ENCODE assay signal across 17 cellular contexts in genomic region chr15:58622877-58623276, GRCh38.
DNase-seq lines count a peak whose midpoint lies in the region; ATAC-seq lines count a peak whose summit lies in the region.
"Had no signal": no experiment of that assay in that cellular context is flagged by ENCODE, and none has a peak within 500 bp of the region (broad histone marks: within the 10 kb centered on the region; RNA-seq: fewer than 3 reads in every experiment).

No MANE protein-coding gene starts in this region.

- H3K4me1 Mint-ChIP-seq in activated T-cell treated with anti-CD3 and anti-CD28 coated beads, Interleukin-2, amount 50 U/mL, for 24 hours (ENCODE audit: low read depth): peaks cover 42% of the 10 kb centered on the region
- peaks cover 10% of the 10 kb centered on the region for H3K4me1 Mint-ChIP-seq in activated T-cell treated with anti-CD3 and anti-CD28 coated beads, Interleukin-2, amount 50 U/mL, for 72 hours (ENCODE audit: low read depth)
- peaks cover 43 to 63% (median 55%) of the 10 kb centered on the region in 3 donors for H3K4me1 Mint-ChIP-seq in T-cell
- peaks cover 37 to 61% of the 10 kb centered on the region in 2 donors for H3K4me1 Mint-ChIP-seq in effector memory CD8-positive, alpha-beta T cell (ENCODE audit: low read depth in 2 of 2)
- H3K4me1 Mint-ChIP-seq in stimulated activated effector memory CD8-positive, alpha-beta T cell treated with anti-CD3 and anti-CD28 coated beads, Interleukin-12 subunit alpha, Interleukin-12 subunit beta, amount 100 ng/mL, for 72 hours: peaks cover 54% of the 10 kb centered on the region

- H3K27ac ChIP-seq in substantia nigra (ENCODE audit: low read depth, low read length, poor library complexity, severe bottlenecking): no peak overlapping the region
- H3K27ac ChIP-seq: 22Rv1, BLaER1, GM23248 had no signal

- no peak for ATAC-seq in activated T-cell treated with anti-CD3 and anti-CD28 coated beads, Interleukin-2, amount 50 U/mL, for 72 hours (replicated peaks in 1 of 2)
- ATAC-seq in T-cell (replicated peaks in 1 of 4) (no peak), HG03095 (IDR thresholded peaks at IDR 0.05; ENCODE audit: unreplicated experiment) (no peak), HG03045 (IDR thresholded peaks at IDR 0.05; ENCODE audit: unreplicated experiment) (no peak)
- ATAC-seq in effector memory CD8-positive, alpha-beta T cell (replicated peaks): peak; percentile 60
- ATAC-seq in stimulated activated effector memory CD8-positive, alpha-beta T cell treated with anti-CD3 and anti-CD28 coated beads, Interleukin-12 subunit alpha, Interleukin-12 subunit beta, amount 100 ng/mL, for 72 hours: no peak

- peaks cover 77% of the 10 kb centered on the region for H3K36me3 Mint-ChIP-seq in activated T-cell treated with anti-CD3 and anti-CD28 coated beads, Interleukin-2, amount 50 U/mL, for 24 hours (ENCODE audit: low read depth)
- H3K36me3 Mint-ChIP-seq in activated T-cell treated with anti-CD3 and anti-CD28 coated beads, Interleukin-2, amount 50 U/mL, for 72 hours (ENCODE audit: insufficient read depth in 2 of 2): peaks cover 17 to 44% of the 10 kb centered on the region in 2 donors
- H3K36me3 Mint-ChIP-seq in T-cell: peaks cover 60% of the 10 kb centered on the region
- peaks cover 23% of the 10 kb centered on the region for H3K36me3 Mint-ChIP-seq in effector memory CD8-positive, alpha-beta T cell (ENCODE audit: insufficient read depth)
- peaks cover 41% of the 10 kb centered on the region for H3K36me3 Mint-ChIP-seq in stimulated activated effector memory CD8-positive, alpha-beta T cell treated with anti-CD3 and anti-CD28 coated beads, Interleukin-12 subunit alpha, Interleukin-12 subunit beta, amount 100 ng/mL, for 72 hours

- CTCF ChIA-PET in T-cell (lab: Charles Lee): interaction anchor here (0.7 to 1.6 kb wide), 2 partner anchors 9 to 150 kb away, joined by 3 read pairs; no protein-coding TSS in a partner anchor

- peak overlapping the region; percentile 63 for H3K27ac Mint-ChIP-seq in activated T-cell treated with anti-CD3 and anti-CD28 coated beads, Interleukin-2, amount 50 U/mL, for 24 hours
- no peak overlapping the region for H3K27ac Mint-ChIP-seq in activated T-cell treated with anti-CD3 and anti-CD28 coated beads, Interleukin-2, amount 50 U/mL, for 72 hours
- peak overlapping the region; percentile 75 to 77 for H3K27ac Mint-ChIP-seq in T-cell
- H3K27ac Mint-ChIP-seq in effector memory CD8-positive, alpha-beta T cell: peak overlapping the region; percentile 87 to 91
- H3K27ac Mint-ChIP-seq in stimulated activated effector memory CD8-positive, alpha-beta T cell treated with anti-CD3 and anti-CD28 coated beads, Interleukin-12 subunit alpha, Interleukin-12 subunit beta, amount 100 ng/mL, for 72 hours: peak overlapping the region; percentile 68
- H3K27ac Mint-ChIP-seq: IgD-negative memory B cell had no signal

- no peak for DNase-seq in activated T-cell treated with anti-CD3 and anti-CD28 coated beads, Interleukin-2, amount 50 U/mL, for 24 hours
- no peak for DNase-seq in activated T-cell treated with anti-CD3 and anti-CD28 coated beads, Interleukin-2, amount 50 U/mL, for 72 hours
- DNase-seq in T-cell (no peak), substantia nigra (lab: John Stamatoyannopoulos, UW) (no peak)
- DNase-seq in effector memory CD8-positive, alpha-beta T cell: no peak
- no peak for DNase-seq in stimulated activated effector memory CD8-positive, alpha-beta T cell treated with anti-CD3 and anti-CD28 coated beads, Interleukin-12 subunit alpha, Interleukin-12 subunit beta, amount 100 ng/mL, for 72 hours (ENCODE audit: low spot score in 2 of 2)
- DNase-seq: AML-193, Caco-2, DMS53, GF-D8, GM23248, H7 had no signal

- no peak overlapping the region for H3K4me3 Mint-ChIP-seq in activated T-cell treated with anti-CD3 and anti-CD28 coated beads, Interleukin-2, amount 50 U/mL, for 24 hours
- no peak overlapping the region for H3K4me3 Mint-ChIP-seq in activated T-cell treated with anti-CD3 and anti-CD28 coated beads, Interleukin-2, amount 50 U/mL, for 72 hours
- H3K4me3 Mint-ChIP-seq in T-cell: no peak overlapping the region
- peak overlapping the region; percentile 51 to 58 for H3K4me3 Mint-ChIP-seq in effector memory CD8-positive, alpha-beta T cell
- H3K4me3 Mint-ChIP-seq in stimulated activated effector memory CD8-positive, alpha-beta T cell treated with anti-CD3 and anti-CD28 coated beads, Interleukin-12 subunit alpha, Interleukin-12 subunit beta, amount 100 ng/mL, for 72 hours: no peak overlapping the region

- POLR2A ChIA-PET in T-cell (lab: Charles Lee): no interaction called here

- H3K9me3 Mint-ChIP-seq in activated T-cell treated with anti-CD3 and anti-CD28 coated beads, Interleukin-2, amount 50 U/mL, for 24 hours: peaks cover 11% of the 10 kb centered on the region
- H3K9me3 Mint-ChIP-seq in activated T-cell treated with anti-CD3 and anti-CD28 coated beads, Interleukin-2, amount 50 U/mL, for 72 hours: peaks cover 0 to 4% of the 10 kb centered on the region in 2 donors
- H3K9me3 Mint-ChIP-seq in T-cell: peaks cover 3 to 11% (median 6%) of the 10 kb centered on the region in 3 donors
- H3K9me3 Mint-ChIP-seq in effector memory CD8-positive, alpha-beta T cell: no peaks in the 10 kb centered on the region
- no peaks in the 10 kb centered on the region for H3K9me3 Mint-ChIP-seq in stimulated activated effector memory CD8-positive, alpha-beta T cell treated with anti-CD3 and anti-CD28 coated beads, Interleukin-12 subunit alpha, Interleukin-12 subunit beta, amount 100 ng/mL, for 72 hours

- no peaks in the 10 kb centered on the region for H3K27me3 Mint-ChIP-seq in activated T-cell treated with anti-CD3 and anti-CD28 coated beads, Interleukin-2, amount 50 U/mL, for 24 hours
- H3K27me3 Mint-ChIP-seq in activated T-cell treated with anti-CD3 and anti-CD28 coated beads, Interleukin-2, amount 50 U/mL, for 72 hours (ENCODE audit: low read depth): no peaks in the 10 kb centered on the region
- H3K27me3 Mint-ChIP-seq in T-cell: no peaks in the 10 kb centered on the region
- no peaks in the 10 kb centered on the region for H3K27me3 Mint-ChIP-seq in effector memory CD8-positive, alpha-beta T cell
- H3K27me3 Mint-ChIP-seq: IgD-negative memory B cell had no signal

Comparison
In these comparisons a context has a peak if more than half of its experiments do, and no peak if none do; other contexts are left out.
1. H3K4me3 Mint-ChIP-seq: peak in effector memory CD8-positive, alpha-beta T cell (2 of 2); none in activated T-cell treated with anti-CD3 and anti-CD28 coated beads, Interleukin-2, amount 50 U/mL, for 24 hours (single experiment), activated T-cell treated with anti-CD3 and anti-CD28 coated beads, Interleukin-2, amount 50 U/mL, for 72 hours (0 of 2), T-cell (0 of 3) and stimulated activated effector memory CD8-positive, alpha-beta T cell treated with anti-CD3 and anti-CD28 coated beads, Interleukin-12 subunit alpha, Interleukin-12 subunit beta, amount 100 ng/mL, for 72 hours (single experiment).